ENCODE assay signal across 7 cellular contexts in the genomic region with DNA sequence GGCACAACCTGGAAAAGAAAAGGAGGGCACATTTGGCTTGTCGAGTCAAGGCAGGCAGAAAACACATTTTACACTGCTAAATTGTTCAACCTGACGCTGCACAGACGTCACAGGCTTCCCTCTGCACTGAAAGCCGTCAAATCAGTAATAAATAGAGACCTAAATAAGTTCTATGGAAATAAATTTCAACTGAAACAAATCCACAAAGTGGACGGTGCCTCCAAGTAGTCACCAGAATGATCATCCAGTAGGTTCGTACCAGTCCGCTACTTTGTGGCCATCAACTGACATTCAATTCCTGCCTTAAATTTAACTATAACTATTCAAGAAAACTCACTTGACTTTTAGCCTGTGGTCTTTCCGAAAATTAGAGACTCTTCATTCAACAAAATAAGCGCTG. TPM values are rescaled to one million over a fixed set of nuclear protein-coding genes. Genes with fewer than 3 reads are reported as not detected.
DNase-seq lines count a peak whose midpoint lies in the region; ATAC-seq and TF ChIP-seq lines count a peak whose summit lies in the region.

No MANE protein-coding gene starts in this region.

- no peak for ATAC-seq in activated naive CD8-positive, alpha-beta T cell treated with anti-CD3 and anti-CD28 coated beads, Interleukin-2, amount 10 ng/mL, durations not matched to agents 7 days and 5 days (ENCODE audit: low read depth)
- ATAC-seq in GM21381 (IDR thresholded peaks at IDR 0.05; ENCODE audit: unreplicated experiment), result no peak
- ATAC-seq in GM19467 (IDR thresholded peaks at IDR 0.05; ENCODE audit: unreplicated experiment), result no peak
- no peak for ATAC-seq in GM21825 (IDR thresholded peaks at IDR 0.05; ENCODE audit: unreplicated experiment)

- peak overlapping the region; percentile 38; the same call in 1 of the 2 replicates for H3K9ac ChIP-seq in HUES48 (ENCODE audit: low read depth, low read length)
- H3K9ac ChIP-seq in subcutaneous abdominal adipose tissue (ENCODE audit: low read length in 5 of 5), result peak overlapping the region in 4 of 5 donors; percentile 58 to 81 (median 73)

- peaks cover 3% of the 10 kb centered on the region; the same call in 1 of the 2 replicates for H3K27me3 ChIP-seq in HUES48 (ENCODE audit: control insufficient read depth, insufficient read depth, low read length)
- no peaks in the 10 kb centered on the region for H3K27me3 ChIP-seq in kidney epithelial cell (ENCODE audit: control insufficient read depth, insufficient read depth, low read length)
- H3K27me3 ChIP-seq in subcutaneous abdominal adipose tissue (ENCODE audit: control insufficient read depth in 5 of 5, insufficient read depth in 4 of 5, low read length in 5 of 5), result no peaks in the 10 kb centered on the region

- no peak for TF ChIP-seq CTCF in kidney epithelial cell (IDR thresholded peaks at IDR 0.05; ENCODE audit: insufficient read depth, low read length, poor library complexity, severe bottlenecking)

- no peaks in the 10 kb centered on the region for H3K9me3 Mint-ChIP-seq in activated naive CD8-positive, alpha-beta T cell treated with anti-CD3 and anti-CD28 coated beads, Interleukin-2, amount 10 ng/mL, durations not matched to agents 7 days and 5 days

- H3K4me1 Mint-ChIP-seq in activated naive CD8-positive, alpha-beta T cell treated with anti-CD3 and anti-CD28 coated beads, Interleukin-2, amount 10 ng/mL, durations not matched to agents 7 days and 5 days, result peaks cover 14% of the 10 kb centered on the region

- peaks cover 8% of the 10 kb centered on the region; the same call in 1 of the 2 replicates for H3K4me1 ChIP-seq in HUES48 (ENCODE audit: control insufficient read depth, insufficient read depth, low read length)
- peaks cover 0 to 16% (median 13%) of the 10 kb centered on the region in 5 donors for H3K4me1 ChIP-seq in subcutaneous abdominal adipose tissue (ENCODE audit: control insufficient read depth in 5 of 5, insufficient read depth in 5 of 5, low read length in 5 of 5)

- DNase-seq in activated naive CD8-positive, alpha-beta T cell treated with anti-CD3 and anti-CD28 coated beads, Interleukin-2, amount 10 ng/mL, durations not matched to agents 7 days and 5 days, result no peak
- no peak for DNase-seq in kidney epithelial cell (ENCODE audit: low read depth)

- no peaks in the 10 kb centered on the region for H3K36me3 ChIP-seq in HUES48 (ENCODE audit: control insufficient read depth, insufficient read depth, low read length)
- no peaks in the 10 kb centered on the region for H3K36me3 ChIP-seq in kidney epithelial cell (ENCODE audit: control insufficient read depth, insufficient read depth, low read length)
- H3K36me3 ChIP-seq in subcutaneous abdominal adipose tissue (ENCODE audit: control insufficient read depth in 5 of 5, insufficient read depth in 5 of 5, low read length in 5 of 5), result no peaks in the 10 kb centered on the region

- H3K4me3 Mint-ChIP-seq in activated naive CD8-positive, alpha-beta T cell treated with anti-CD3 and anti-CD28 coated beads, Interleukin-2, amount 10 ng/mL, durations not matched to agents 7 days and 5 days, result peak overlapping the region; percentile 84

- H3K4me3 ChIP-seq in HUES48 (ENCODE audit: low read depth, low read length) (peak overlapping the region; percentile 85), kidney epithelial cell (ENCODE audit: low read depth, low read length) (peak overlapping the region; percentile 90), subcutaneous abdominal adipose tissue (ENCODE audit: low read depth in 1 of 5, low read length in 5 of 5) (peak overlapping the region; percentile 62 to 84 (median 82))

- peak overlapping the region; percentile 92 for H3K27ac Mint-ChIP-seq in activated naive CD8-positive, alpha-beta T cell treated with anti-CD3 and anti-CD28 coated beads, Interleukin-2, amount 10 ng/mL, durations not matched to agents 7 days and 5 days

- peak overlapping the region; percentile 88 for H3K27ac ChIP-seq in HUES48 (ENCODE audit: low read depth, low read length)
- H3K27ac ChIP-seq in subcutaneous abdominal adipose tissue (ENCODE audit: low read depth, low read length), result peak overlapping the region; percentile 26

- no peaks in the 10 kb centered on the region for H3K9me3 ChIP-seq in HUES48 (ENCODE audit: control insufficient read depth, insufficient read depth, low read length)
- no peaks in the 10 kb centered on the region for H3K9me3 ChIP-seq in subcutaneous abdominal adipose tissue (ENCODE audit: control insufficient read depth in 5 of 5, low read length in 5 of 5)

- H3K36me3 Mint-ChIP-seq in activated naive CD8-positive, alpha-beta T cell treated with anti-CD3 and anti-CD28 coated beads, Interleukin-2, amount 10 ng/mL, durations not matched to agents 7 days and 5 days, result peaks cover 6% of the 10 kb centered on the region

- peaks cover 1% of the 10 kb centered on the region for H3K27me3 Mint-ChIP-seq in activated naive CD8-positive, alpha-beta T cell treated with anti-CD3 and anti-CD28 coated beads, Interleukin-2, amount 10 ng/mL, durations not matched to agents 7 days and 5 days

- POLR2A ChIA-PET in activated naive CD8-positive, alpha-beta T cell treated with anti-CD3 and anti-CD28 coated beads, Interleukin-2, amount 10 ng/mL, durations not matched to agents 7 days and 5 days (lab: Charles Lee), result interaction anchor here (0.5 to 2.3 kb wide), 3 partner anchors 55 to 1768 kb away, joined by 3 to 10 read pairs (median 3); a partner anchor contains a TSS

RNA-seq across cellular contexts. Expression of a gene that starts 49.0 kb away (rescaled TPM):
- total RNA-seq in activated naive CD8-positive, alpha-beta T cell treated with anti-CD3 and anti-CD28 coated beads, Interleukin-2, amount 10 ng/mL, durations not matched to agents 7 days and 5 days, result not detected
- not detected in 2 replicates for total RNA-seq in kidney epithelial cell

RNA-seq across cellular contexts. Expression of a gene that starts 54.3 kb away (rescaled TPM):
- 10 to 100 TPM; 85.6 to 94.7 TPM for total RNA-seq in activated naive CD8-positive, alpha-beta T cell treated with anti-CD3 and anti-CD28 coated beads, Interleukin-2, amount 10 ng/mL, durations not matched to agents 7 days and 5 days
- 70.7 and 71.3 TPM in 2 replicates for total RNA-seq in kidney epithelial cell
